In genomic region chr1:223045164-223045957, GRCh38 we compare ENCODE assay signal across 25 cellular contexts.
"Had no signal": no experiment of that assay in that cellular context is flagged by ENCODE, and none has a peak within 500 bp of the region (broad histone marks: within the 10 kb centered on the region; RNA-seq: fewer than 3 reads in every experiment).

No MANE protein-coding gene starts in this region.

- H3K27me3 ChIP-seq: heart right ventricle, ovary, right atrium auricular region, stomach, testis, thyroid gland, transverse colon, upper lobe of left lung, vagina had no signal

- H3K4me1 ChIP-seq: lower lobe of right lung, testis, transverse colon, vagina had no signal

- H3K27ac ChIP-seq: heart right ventricle, lower lobe of right lung, ovary, right atrium auricular region, skin epidermis, stomach, testis, thyroid gland, transverse colon, upper lobe of left lung, vagina had no signal

- ATAC-seq: heart right ventricle; left ventricle myocardium superior; lower lobe of right lung; natural killer cell; sciatic nerve; stimulated activated naive B cell treated with anti-CD40 and anti-IgM and Interleukin-4, amounts not matched to agents 10 μg/mL and 1 μg/mL and 100 μg/mL, for 72 hours; stimulated activated naive CD8-positive, alpha-beta T cell treated with anti-CD3 and anti-CD28 coated beads, Interleukin-15, Interleukin-2, amounts not matched to agents 100 U/mL and 50 U/mL, for 24 hours had no signal

- H3K9me3 ChIP-seq: lower lobe of right lung, ovary, testis, thyroid gland, transverse colon, vagina had no signal

- DNase-seq: heart right ventricle; hippocampal formation; immature natural killer cell; kidney; left ventricle myocardium superior; lower lobe of right lung; mesendoderm; naive B cell; natural killer cell; ovary; stimulated activated CD4-positive, alpha-beta T cell treated with anti-CD3 and anti-CD28 coated beads, Interleukin-12 subunit alpha, Interleukin-12 subunit beta, amount 100 ng/mL, for 4 hours; stimulated activated CD4-positive, alpha-beta T cell treated with anti-CD3 and anti-CD28 coated beads, Interleukin-15, amount 100 ng/mL, for 24 hours; stimulated activated CD4-positive, alpha-beta T cell treated with anti-CD3 and anti-CD28 coated beads, Interleukin-2, amount 100 ng/mL, for 24 hours; stimulated activated CD4-positive, alpha-beta T cell treated with anti-CD3 and anti-CD28 coated beads, Interleukin-4, amount 100 ng/mL, for 1 hour; stimulated activated naive B cell treated with anti-CD40 and anti-IgM and Interleukin-4, amounts not matched to agents 10 μg/mL and 1 μg/mL and 100 μg/mL, for 72 hours; stimulated activated naive CD8-positive, alpha-beta T cell treated with anti-CD3 and anti-CD28 coated beads, Interleukin-15, Interleukin-2, amounts not matched to agents 100 U/mL and 50 U/mL, for 24 hours; stomach; testis; thyroid gland; transverse colon; upper lobe of left lung had no signal

- H3K4me3 ChIP-seq: heart right ventricle, lower lobe of right lung, ovary, right atrium auricular region, skin epidermis, stomach, testis, thyroid gland, transverse colon, upper lobe of left lung, vagina had no signal

- H3K36me3 ChIP-seq: heart right ventricle, lower lobe of right lung, ovary, right atrium auricular region, stomach, thyroid gland, transverse colon, upper lobe of left lung, vagina had no signal
